Comparison of ENCODE assay signal across 27 cellular contexts in the genomic region with DNA sequence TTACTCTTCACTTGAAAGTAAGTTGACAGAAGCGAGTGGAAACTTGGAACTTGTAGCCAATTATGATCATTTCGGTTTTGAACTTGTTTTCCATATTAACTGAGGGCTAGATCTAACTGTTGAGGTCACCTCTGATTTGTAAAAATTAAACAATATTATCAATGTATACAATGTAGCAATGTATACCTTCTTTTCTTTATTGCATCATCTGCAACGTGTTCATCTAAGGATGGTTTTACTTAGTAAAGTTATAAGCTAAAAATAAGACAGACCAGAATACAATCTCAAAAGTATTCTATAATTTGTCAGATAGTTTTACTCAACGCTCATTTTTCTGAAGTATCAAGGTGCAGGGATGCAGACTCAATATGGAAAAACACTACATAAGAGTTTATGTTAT.
"Had no signal": no experiment of that assay in that cellular context is flagged by ENCODE, and none has a peak within 500 bp of the region (broad histone marks: within the 10 kb centered on the region; RNA-seq: fewer than 3 reads in every experiment).

No MANE protein-coding gene starts in this region.

- H3K36me3 ChIP-seq: colonic mucosa, esophagus muscularis mucosa, esophagus squamous epithelium, gastrocnemius medialis, gastroesophageal sphincter, heart left ventricle, heart right ventricle had no signal

- H3K4me1 ChIP-seq: colonic mucosa, gastrocnemius medialis had no signal

- H3K4me3 ChIP-seq: colonic mucosa, coronary artery, dorsolateral prefrontal cortex, esophagus muscularis mucosa, esophagus squamous epithelium, gastrocnemius medialis, gastroesophageal sphincter, heart left ventricle, heart right ventricle had no signal

- H3K27ac ChIP-seq: colonic mucosa, coronary artery, dorsolateral prefrontal cortex, epithelial cell of prostate, esophagus muscularis mucosa, foreskin keratinocyte, gastrocnemius medialis, heart left ventricle, heart right ventricle had no signal

- H3K27me3 ChIP-seq: colonic mucosa, dorsolateral prefrontal cortex, esophagus muscularis mucosa, foreskin keratinocyte, gastrocnemius medialis, gastroesophageal sphincter, heart left ventricle had no signal

- FAIRE-seq: colon, endometrium, endothelial cell of umbilical vein, frontal cortex had no signal

- H3K9me3 ChIP-seq: colonic mucosa, gastrocnemius medialis had no signal

- DNase-seq: colonic mucosa; cortex of kidney; dermis blood vessel endothelial cell; dorsolateral prefrontal cortex; effector CD4-positive, alpha-beta T cell; effector CD8-positive, alpha-beta T cell; effector memory CD4-positive, alpha-beta T cell; effector memory CD8-positive, alpha-beta T cell; endodermal cell; erythroblast; esophagus squamous epithelium; foreskin fibroblast; foreskin keratinocyte; foreskin melanocyte; gastrocnemius medialis; glutamatergic neuron; heart left ventricle; heart right ventricle had no signal

- ATAC-seq: effector memory CD8-positive, alpha-beta T cell; esophagus mucosa; foreskin keratinocyte; gastrocnemius medialis; gastroesophageal sphincter; heart left ventricle; heart right ventricle had no signal
